In genomic region chr6:111172563-111172962, GRCh38 we compare ENCODE assay signal across 17 cellular contexts.
"Had no signal": no experiment of that assay in that cellular context is flagged by ENCODE, and none has a peak within 500 bp of the region (broad histone marks: within the 10 kb centered on the region; RNA-seq: fewer than 3 reads in every experiment).

No MANE protein-coding gene starts in this region.

- H3K4me1 ChIP-seq: esophagus muscularis mucosa, foreskin keratinocyte, heart right ventricle, left lung, lower lobe of right lung had no signal

- ATAC-seq: heart right ventricle, left cardiac atrium, left lung, left ventricle myocardium superior, lower lobe of right lung had no signal

- H3K27ac ChIP-seq: coronary artery, dorsolateral prefrontal cortex, esophagus muscularis mucosa, foreskin keratinocyte, heart right ventricle, left lung, lower lobe of right lung had no signal

- H3K4me3 ChIP-seq: coronary artery, dorsolateral prefrontal cortex, esophagus muscularis mucosa, heart right ventricle, left lung, lower lobe of right lung had no signal

- H3K27me3 ChIP-seq: dorsolateral prefrontal cortex, esophagus muscularis mucosa, foreskin keratinocyte had no signal

- DNase-seq: dermis blood vessel endothelial cell; effector CD4-positive, alpha-beta T cell; effector memory CD4-positive, alpha-beta T cell; glutamatergic neuron; heart right ventricle; hippocampal formation; left cardiac atrium; left lung; left ventricle myocardium superior; lower lobe of right lung; mesenchymal stem cell; midbrain; naive B cell had no signal

- H3K4me3 Mint-ChIP-seq: naive B cell had no signal

- H3K27ac Mint-ChIP-seq: naive B cell had no signal

- H3K9me3 ChIP-seq: esophagus muscularis mucosa, heart right ventricle, left lung, lower lobe of right lung had no signal

- H3K36me3 Mint-ChIP-seq: naive B cell had no signal

- H3K36me3 ChIP-seq: esophagus muscularis mucosa, heart right ventricle, left lung, lower lobe of right lung had no signal

- H3K27me3 Mint-ChIP-seq: naive B cell had no signal
